In the genomic region with DNA sequence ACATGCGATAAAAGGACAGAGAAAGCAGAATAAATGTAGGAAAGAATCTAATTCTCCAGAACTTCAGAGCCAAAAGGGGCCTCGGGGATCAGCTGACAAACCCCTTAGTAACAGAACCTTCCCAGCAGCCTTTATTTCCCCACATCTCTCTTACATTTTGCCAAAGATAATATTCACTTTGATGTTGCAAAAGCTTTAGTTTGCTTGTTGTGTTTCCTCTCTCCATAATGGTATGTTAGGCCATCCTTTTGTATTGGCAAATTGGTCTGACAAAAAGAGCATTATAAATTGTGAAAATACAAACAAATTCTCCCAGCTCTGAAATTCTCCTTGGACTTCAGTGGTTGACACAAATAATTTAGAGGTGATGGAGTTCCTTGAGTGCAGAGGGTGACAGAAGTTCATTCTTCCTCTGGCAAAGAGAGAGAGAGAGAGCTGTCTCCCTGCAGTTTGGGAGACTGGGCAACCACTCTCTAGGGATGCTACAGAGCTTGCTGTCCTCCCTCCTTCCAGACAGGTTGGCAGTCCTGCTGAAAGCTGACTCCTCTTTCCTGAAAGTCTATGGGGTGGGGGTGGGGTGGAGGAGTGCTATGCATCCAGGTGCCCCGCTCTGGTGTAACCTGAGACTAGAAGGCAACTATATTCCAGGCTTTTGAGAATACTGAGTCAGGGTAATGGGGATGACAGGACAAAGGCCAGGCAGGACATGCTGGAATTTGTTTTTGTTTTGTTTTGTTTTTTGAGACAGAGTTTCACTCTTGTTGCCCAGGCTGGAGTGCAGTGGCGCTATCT, we compare ENCODE assay signal across 18 cellular contexts. TPM values are rescaled to one million over a fixed set of nuclear protein-coding genes. Genes with fewer than 3 reads are reported as not detected.
DNase-seq lines count a peak whose midpoint lies in the region; ATAC-seq and TF ChIP-seq lines count a peak whose summit lies in the region.
"Had no signal": no experiment of that assay in that cellular context is flagged by ENCODE, and none has a peak within 500 bp of the region (broad histone marks: within the 10 kb centered on the region; RNA-seq: fewer than 3 reads in every experiment).

No MANE protein-coding gene starts in this region.

- H3K27ac ChIP-seq in prostate gland, result no peak overlapping the region
- H3K27ac ChIP-seq: spleen had no signal

- ATAC-seq in WTC11 (peak; percentile 89), GM18519 (IDR thresholded peaks at IDR 0.05; ENCODE audit: low FRiP score, unreplicated experiment) (no peak), HG03139 (IDR thresholded peaks at IDR 0.05; ENCODE audit: unreplicated experiment) (no peak)
- ATAC-seq: left lobe of liver, Right ventricle myocardium inferior had no signal

- H3K4me3 Mint-ChIP-seq in WTC11, result peak overlapping the region; percentile 25
- H3K4me3 Mint-ChIP-seq: activated naive CD8-positive, alpha-beta T cell; IgD-negative memory B cell; neural crest cell had no signal

- intact Hi-C loops in prostate gland (cut with DNase I), result no loop called here

- H3K27me3 ChIP-seq in prostate gland (replicated peaks; ENCODE audit: insufficient read depth), result no peaks in the 10 kb centered on the region

- POLR2A ChIA-PET in WTC11 (lab: Charles Lee), result interaction anchor here (0.6 to 0.7 kb wide), 3 partner anchors 77 to 346 kb away, joined by 3 to 7 read pairs (median 3); no protein-coding TSS in a partner anchor

- no peaks in the 10 kb centered on the region for H3K27me3 Mint-ChIP-seq in WTC11 (ENCODE audit: low read depth)

- peak; percentile 70 for DNase-seq in COLO668 (lab: John Stamatoyannopoulos, UW; ENCODE audit: unreplicated experiment)
- DNase-seq in NCI-H2029 (lab: John Stamatoyannopoulos, UW), result peak; percentile 74
- DNase-seq in WTC11 (ENCODE audit: low spot score), result peak; percentile 32
- DNase-seq in left kidney (ENCODE audit: low read depth, low spot score), result peak; percentile 48
- DNase-seq in germinal center (ENCODE audit: low spot score), result no peak
- no peak for DNase-seq in prostate gland (ENCODE audit: low spot score)
- DNase-seq: activated CD8-positive, alpha-beta memory T cell treated with anti-CD3 and anti-CD28 coated beads, Interleukin-2, amount 50 U/mL, for 4 hours; DND-41; NCI-H187 treated with DMSO at 0.1 percent for 48 hours; spleen had no signal

- H3K27ac Mint-ChIP-seq in WTC11, result peak overlapping the region; percentile 96
- H3K27ac Mint-ChIP-seq: activated naive CD8-positive, alpha-beta T cell had no signal

- no peak overlapping the region for H3K4me3 ChIP-seq in prostate gland
- H3K4me3 ChIP-seq: spleen had no signal

- CTCF ChIA-PET in WTC11 (lab: Charles Lee), result interaction anchor here (0.6 to 1.7 kb wide), 7 partner anchors 21 to 56 kb away, joined by 3 to 9 read pairs (median 4); partner anchors contain the start of gene OPTC

- TF ChIP-seq CTCF in WTC11 (IDR thresholded peaks at IDR 0.05) (no peak), prostate gland (IDR thresholded peaks at IDR 0.05) (no peak)

- H3K9me3 Mint-ChIP-seq in WTC11, result no peaks in the 10 kb centered on the region
- H3K9me3 Mint-ChIP-seq: IgD-negative memory B cell, neural crest cell had no signal

- H3K9me3 ChIP-seq in prostate gland, result no peaks in the 10 kb centered on the region
- H3K9me3 ChIP-seq: spleen had no signal

- 60% methylated on average over 4 of the region's 4 CpGs for WGBS in prostate gland

- no peaks in the 10 kb centered on the region for H3K4me1 ChIP-seq in prostate gland (replicated peaks)

- no peaks in the 10 kb centered on the region for H3K36me3 Mint-ChIP-seq in WTC11
- H3K36me3 Mint-ChIP-seq: activated naive CD8-positive, alpha-beta T cell; IgD-negative memory B cell had no signal

- no peaks in the 10 kb centered on the region for H3K36me3 ChIP-seq in prostate gland
- H3K36me3 ChIP-seq: spleen had no signal

- peaks cover 48% of the 10 kb centered on the region for H3K4me1 Mint-ChIP-seq in WTC11
- H3K4me1 Mint-ChIP-seq: IgD-negative memory B cell had no signal

- TF ChIP-seq POLR2A in prostate gland (IDR thresholded peaks at IDR 0.05), result no peak

TF ChIP-seq in WTC11, 78 proteins besides CTCF, POLR2A, EP300 and RAD21:
- TF ChIP-seq FOXJ3 (CRISPR knock-in tag; IDR thresholded peaks at IDR 0.05; ENCODE audit: borderline replicate concordance) (no peak), IRF2 (CRISPR knock-in tag; IDR thresholded peaks at IDR 0.05; ENCODE audit: borderline replicate concordance, low read depth) (no peak), PRDM15 (CRISPR knock-in tag; IDR thresholded peaks at IDR 0.05) (peak; percentile 65), PREB (CRISPR knock-in tag; IDR thresholded peaks at IDR 0.05; ENCODE audit: borderline replicate concordance) (no peak), MAX (CRISPR knock-in tag; IDR thresholded peaks at IDR 0.05) (peak; percentile 32; the same call in 1 of the 2 replicates), ZNF281 (CRISPR knock-in tag; IDR thresholded peaks at IDR 0.05) (0 out of 2 replicates have a peak, but pooled peaks have one; percentile 41)

RNA-seq across cellular contexts. Expression of gene OPTC, which starts 55.2 kb away (rescaled TPM):
- 0.55 to 1.2 TPM (median 0.76 TPM) in 3 replicates for total RNA-seq in WTC11 (2021)
- total RNA-seq in prostate gland, result not detected
- total RNA-seq: fibroblast of villous mesenchyme, left lobe of liver, neural crest cell, Right ventricle myocardium inferior, spleen had no signal

Comparison
In these comparisons a context has a peak if more than half of its experiments do, and no peak if none do; other contexts are left out.
1. DNase-seq: peak in COLO668 (single experiment), NCI-H2029 (single experiment), WTC11 (single experiment) and left kidney (single experiment); none in germinal center (single experiment) and prostate gland (single experiment).